In genomic region chr7:13749026-13749425, GRCh38 we compare ENCODE assay signal across 27 cellular contexts.
DNase-seq lines count a peak whose midpoint lies in the region; ATAC-seq, FAIRE-seq and TF ChIP-seq lines count a peak whose summit lies in the region.
"Had no signal": no experiment of that assay in that cellular context is flagged by ENCODE, and none has a peak within 500 bp of the region (broad histone marks: within the 10 kb centered on the region; RNA-seq: fewer than 3 reads in every experiment).

No MANE protein-coding gene starts in this region.

- H3K4me3 ChIP-seq in H1 (ENCODE audit: extremely low read depth in 1 of 4, insufficient read depth in 2 of 4, low read depth in 3 of 4, low read length in 4 of 4) (peak overlapping the region in 1 of 4 experiments; percentile 10; a peak in 1 of 8 replicates), neural cell (ENCODE audit: low read length) (peak overlapping the region; percentile 10)
- H3K4me3 ChIP-seq: BLaER1 treated with 17β-estradiol and CSF1 and Interleukin-3, amounts not matched to agents 10 nM and 100 nM; gastrocnemius medialis; K562; lower lobe of right lung; PC-9; spleen; transverse colon had no signal

- no peak overlapping the region for H3K27ac ChIP-seq in H1 (ENCODE audit: low read depth, low read length)
- no peak overlapping the region for H3K27ac ChIP-seq in neural cell (ENCODE audit: low read length)
- H3K27ac ChIP-seq: BLaER1 treated with 17β-estradiol and CSF1 and Interleukin-3, amounts not matched to agents 10 nM and 100 nM; gastrocnemius medialis; lower lobe of right lung; PC-9; spleen; transverse colon had no signal

- H3K36me3 ChIP-seq in H1 (ENCODE audit: control insufficient read depth in 2 of 4, insufficient read depth in 4 of 4, low read length in 3 of 4): no peaks in the 10 kb centered on the region
- H3K36me3 ChIP-seq in neural cell (ENCODE audit: insufficient read depth, low read length): no peaks in the 10 kb centered on the region
- H3K36me3 ChIP-seq: BLaER1 treated with 17β-estradiol and CSF1 and Interleukin-3, amounts not matched to agents 10 nM and 100 nM; gastrocnemius medialis; lower lobe of right lung; spleen; transverse colon had no signal

- H2BK20ac ChIP-seq in H1 (ENCODE audit: low read length): no peak overlapping the region

- no peak overlapping the region for H3K4ac ChIP-seq in H1 (replicated peaks; ENCODE audit: insufficient read length, low read depth, low read length)

- TF ChIP-seq RAD21 in H1 (IDR thresholded peaks at IDR 0.05 in 1 of 2, conservative IDR thresholded peaks at IDR 0.05 in 1 of 2; ENCODE audit: low read depth in 2 of 2, low read length in 2 of 2) (no peak), neural cell (conservative IDR thresholded peaks at IDR 0.05) (no peak)

- H3K27me3 ChIP-seq in H1 (replicated peaks in 1 of 4; ENCODE audit: control insufficient read depth in 3 of 4, extremely low read depth in 1 of 4, insufficient read depth in 3 of 4, low read length in 3 of 4): no peaks in the 10 kb centered on the region
- H3K27me3 ChIP-seq in neural cell (ENCODE audit: insufficient read depth, low read depth, low read length): no peaks in the 10 kb centered on the region
- H3K27me3 ChIP-seq: BLaER1 treated with 17β-estradiol and CSF1 and Interleukin-3, amounts not matched to agents 10 nM and 100 nM; gastrocnemius medialis; spleen; transverse colon had no signal

- no peak overlapping the region for H2BK12ac ChIP-seq in H1 (ENCODE audit: low read depth, low read length)

- no peaks in the 10 kb centered on the region for H3K79me2 ChIP-seq in H1 (ENCODE audit: control insufficient read depth in 1 of 2, insufficient read depth in 2 of 2, low read length in 2 of 2)
- H3K79me2 ChIP-seq in neural cell (replicated peaks; ENCODE audit: insufficient read depth, low read length): no peaks in the 10 kb centered on the region

- H3K9me3 ChIP-seq in H1 (ENCODE audit: insufficient read depth in 2 of 2, low read depth in 1 of 2, low read length in 1 of 2) (no peaks in the 10 kb centered on the region), neural cell (ENCODE audit: low read length) (no peaks in the 10 kb centered on the region)
- H3K9me3 ChIP-seq: BLaER1 treated with 17β-estradiol and CSF1 and Interleukin-3, amounts not matched to agents 10 nM and 100 nM; Caco-2; gastrocnemius medialis; lower lobe of right lung; spleen; transverse colon had no signal

- no peak overlapping the region for H3K18ac ChIP-seq in H1 (ENCODE audit: extremely low read depth, low read length)

- CTCF ChIA-PET in H1 (lab: Charles Lee; ENCODE audit: partially characterized antibody): interaction anchor here (1.4 kb wide), 1 partner anchor 24 kb away, joined by 3 read pairs; no protein-coding TSS in a partner anchor

- 23% methylated on average over 6 of the region's 6 CpGs; no CpG with 5 or more reads in 1 of the 2 experiments for WGBS in H1 (ENCODE audit: extremely low coverage in 1 of 2, insufficient coverage in 1 of 2, insufficient read length in 1 of 2, insufficient replicate concordance in 2 of 2, low coverage in 1 of 2, low lambda C conversion rate in 2 of 2, missing lambda C conversion rate in 1 of 2), 2 experiments

- TF ChIP-seq EP300 in H1 (IDR thresholded peaks at IDR 0.05; ENCODE audit: borderline replicate concordance in 1 of 2, low read depth in 2 of 2, low read length in 2 of 2): no peak
- TF ChIP-seq EP300 in neural cell (conservative IDR thresholded peaks at IDR 0.05; ENCODE audit: poor library complexity, severe bottlenecking): no peak

- H2AK5ac ChIP-seq in H1 (ENCODE audit: low read depth, low read length): no peak overlapping the region

- H4K91ac ChIP-seq in H1 (replicated peaks; ENCODE audit: insufficient read length, low read length): no peak overlapping the region

- H2BK5ac ChIP-seq in H1 (ENCODE audit: low read depth, low read length): no peak overlapping the region

- H3F3A ChIP-seq in neural cell (ENCODE audit: insufficient read depth, low read length, poor library complexity, severe bottlenecking): no peaks in the 10 kb centered on the region

- H3K14ac ChIP-seq in H1 (ENCODE audit: insufficient read length): no peak overlapping the region

- no peaks in the 10 kb centered on the region for H3K9me2 ChIP-seq in neural cell (ENCODE audit: insufficient read depth, low read length)

- H2BK15ac ChIP-seq in H1 (ENCODE audit: low read length): no peak overlapping the region

- H3K23ac ChIP-seq in H1 (ENCODE audit: insufficient read length): no peak overlapping the region

- no peak overlapping the region for H4K5ac ChIP-seq in H1 (ENCODE audit: insufficient read length, low read depth, low read length)

- no peak overlapping the region for H3K56ac ChIP-seq in H1 (replicated peaks; ENCODE audit: insufficient read length, low read depth, low read length)

- H3K4me1 ChIP-seq in H1 (replicated peaks in 1 of 4; ENCODE audit: control insufficient read depth in 3 of 4, insufficient read depth in 4 of 4, low read length in 3 of 4): peaks cover 0 to 8% (median 3%) of the 10 kb centered on the region in 4 experiments; a peak in 3 of 7 replicates
- H3K4me1 ChIP-seq: BLaER1 treated with 17β-estradiol and CSF1 and Interleukin-3, amounts not matched to agents 10 nM and 100 nM; Caco-2; gastrocnemius medialis; lower lobe of right lung; spleen; transverse colon had no signal

- H4K8ac ChIP-seq in H1 (ENCODE audit: extremely low read depth, insufficient read depth, low read length): no peak overlapping the region

- H3K9ac ChIP-seq in H1 (replicated peaks in 1 of 4; ENCODE audit: extremely low read depth in 1 of 4, low read depth in 3 of 4, low read length in 3 of 4): no peak overlapping the region
- H3K9ac ChIP-seq in neural cell (ENCODE audit: low read length): no peak overlapping the region
- H3K9ac ChIP-seq: BLaER1 treated with 17β-estradiol and CSF1 and Interleukin-3, amounts not matched to agents 10 nM and 100 nM had no signal

- DNase-seq in DMS 273 treated with DMSO at 0.1 percent for 48 hours (lab: John Stamatoyannopoulos, UW): peak; percentile 33
- peak; percentile 32 for DNase-seq in NCI-H146 (lab: John Stamatoyannopoulos, UW)
- DNase-seq in H1 (ENCODE audit: low read depth in 1 of 2, low spot score in 2 of 2): no peak
- no peak for DNase-seq in T-helper 9 cell
- DNase-seq in NCI-H1092 treated with DMSO at 0.1 percent for 48 hours (lab: John Stamatoyannopoulos, UW): no peak
- DNase-seq: activated CD4-positive, alpha-beta T cell treated with anti-CD3 and anti-CD28 coated beads for 4 hours; activated CD8-positive, alpha-beta memory T cell treated with anti-CD3 and anti-CD28 coated beads for 24 hours; activated effector memory CD4-positive, alpha-beta T cell treated with Interleukin-2 at 50 U/mL for 16 hours; Caco-2; central memory CD4-positive, alpha-beta T cell; gastrocnemius medialis; hippocampal formation; lower lobe of right lung; NCI-H1105; NCI-H2107; nephron progenitor cell; NK-92 treated with Interleukin-12 subunit alpha and Interleukin-12 subunit beta, amount 100 ng/mL, for 24 hours; PC-9; right cardiac atrium; spleen; T-helper 2 cell; transverse colon had no signal

- H2AFZ ChIP-seq in H1 (ENCODE audit: low read length) (no peak overlapping the region), neural cell (ENCODE audit: low read depth, low read length) (no peak overlapping the region)
- H2AFZ ChIP-seq: PC-9 had no signal

- no peaks in the 10 kb centered on the region; the same call in 1 of the 2 replicates for H3K23me2 ChIP-seq in H1 (ENCODE audit: low read depth, low read length)

- peak overlapping the region in 1 of 2 experiments; percentile 26; a peak in 1 of 4 replicates for H3K4me2 ChIP-seq in H1 (ENCODE audit: insufficient read depth in 1 of 2, low read depth in 2 of 2, low read length in 2 of 2)
- no peak overlapping the region for H3K4me2 ChIP-seq in neural cell (ENCODE audit: low read length)
- H3K4me2 ChIP-seq: BLaER1 treated with 17β-estradiol and CSF1 and Interleukin-3, amounts not matched to agents 10 nM and 100 nM; PC-9 had no signal

- no peak overlapping the region for H2BK120ac ChIP-seq in H1 (replicated peaks; ENCODE audit: low read depth, low read length)

- no peak for TF ChIP-seq CTCF in H1 (IDR thresholded peaks at IDR 0.05; ENCODE audit: control extremely low read depth in 1 of 3, insufficient read depth in 1 of 3, low read depth in 1 of 3, low read length in 3 of 3)
- TF ChIP-seq CTCF in neural cell (IDR thresholded peaks at IDR 0.05; ENCODE audit: poor library complexity, severe bottlenecking): no peak

- FAIRE-seq in H1 (lab: Jason Lieb, UNC): peak; percentile 94
- FAIRE-seq: K562 had no signal

- no peaks in the 10 kb centered on the region for H4K20me1 ChIP-seq in H1 (replicated peaks in 1 of 2; ENCODE audit: control insufficient read depth in 1 of 2, insufficient read depth in 2 of 2, low read length in 2 of 2)
- no peaks in the 10 kb centered on the region for H4K20me1 ChIP-seq in neural cell (ENCODE audit: insufficient read depth)
- H4K20me1 ChIP-seq: BLaER1 treated with 17β-estradiol and CSF1 and Interleukin-3, amounts not matched to agents 10 nM and 100 nM had no signal

- POLR2A ChIA-PET in H1 (lab: Charles Lee; ENCODE audit: partially characterized antibody): no interaction called here

- no peak for TF ChIP-seq POLR2A in H1 (IDR thresholded peaks at IDR 0.05; ENCODE audit: control extremely low read depth in 1 of 2, low read depth in 2 of 2, low read length in 2 of 2)

- ATAC-seq in GM19467 (IDR thresholded peaks at IDR 0.05; ENCODE audit: unreplicated experiment): no peak
- ATAC-seq: gastrocnemius medialis, K562, lower lobe of right lung, right cardiac atrium, Right ventricle myocardium inferior had no signal

- no peaks in the 10 kb centered on the region for H3K79me1 ChIP-seq in H1 (ENCODE audit: low read depth, low read length)

TF ChIP-seq in H1, 55 proteins besides CTCF, POLR2A, EP300 and RAD21 (continues in another document):
- TF ChIP-seq TCF12 (IDR thresholded peaks at IDR 0.05; ENCODE audit: low read depth, low read length): no peak
- no peak for TF ChIP-seq YY1 (IDR thresholded peaks at IDR 0.05; ENCODE audit: low read depth, low read length)
- TF ChIP-seq SIX5 (IDR thresholded peaks at IDR 0.05; ENCODE audit: low read depth, low read length): no peak; the same call in 1 of the 2 replicates
- TF ChIP-seq RXRA (IDR thresholded peaks at IDR 0.05; ENCODE audit: insufficient read depth, low read depth, low read length): no peak
- TF ChIP-seq BACH1 (IDR thresholded peaks at IDR 0.05; ENCODE audit: low read length): no peak
- no peak for TF ChIP-seq CEBPB (IDR thresholded peaks at IDR 0.05; ENCODE audit: low read depth, low read length)

TF ChIP-seq in neural cell, 6 proteins besides CTCF, POLR2A, EP300 and RAD21 (continues in another document):
- TF ChIP-seq EZH2 (IDR thresholded peaks at IDR 0.05; ENCODE audit: borderline replicate concordance, insufficient read depth, low read length, poor library complexity, severe bottlenecking): no peak
- TF ChIP-seq MXI1 (conservative IDR thresholded peaks at IDR 0.05; ENCODE audit: poor library complexity, severe bottlenecking): no peak
- no peak for TF ChIP-seq TAF1 (IDR thresholded peaks at IDR 0.05; ENCODE audit: low read depth)
- no peak for TF ChIP-seq POLR2AphosphoS5 (IDR thresholded peaks at IDR 0.05)

Comparison
In these comparisons a context has a peak if more than half of its experiments do, and no peak if none do; other contexts are left out.
1. DNase-seq: peak in DMS 273 treated with DMSO at 0.1 percent for 48 hours (single experiment) and NCI-H146 (single experiment); none in H1 (0 of 2), T-helper 9 cell (single experiment) and NCI-H1092 treated with DMSO at 0.1 percent for 48 hours (single experiment).